Comparison of ENCODE assay signal across 23 cellular contexts in genomic region chr1:11569954-11570353, GRCh38.
"Had no signal": no experiment of that assay in that cellular context is flagged by ENCODE, and none has a peak within 500 bp of the region (broad histone marks: within the 10 kb centered on the region; RNA-seq: fewer than 3 reads in every experiment).

No MANE protein-coding gene starts in this region.

- H3K4me2 ChIP-seq: hepatocyte had no signal

- H2AFZ ChIP-seq: hepatocyte had no signal

- H3K4me3 ChIP-seq: coronary artery, esophagus muscularis mucosa, gastroesophageal sphincter, heart left ventricle, hepatocyte, lung, prostate gland, right atrium auricular region, skin epidermis, spleen, suprapubic skin, transverse colon, upper lobe of right lung, uterus had no signal

- H3K79me2 ChIP-seq: hepatocyte had no signal

- FAIRE-seq: kidney had no signal

- H3K27ac ChIP-seq: coronary artery, esophagus muscularis mucosa, foreskin keratinocyte, gastroesophageal sphincter, heart left ventricle, hepatocyte, neutrophil, prostate gland, right atrium auricular region, skin epidermis, spleen, suprapubic skin, transverse colon, upper lobe of right lung, uterus had no signal

- H3K4me1 ChIP-seq: esophagus muscularis mucosa, foreskin keratinocyte, gastroesophageal sphincter, prostate gland, right atrium auricular region, spleen, suprapubic skin, transverse colon, upper lobe of right lung, uterus had no signal

- H3K36me3 ChIP-seq: esophagus muscularis mucosa, gastroesophageal sphincter, heart left ventricle, neutrophil, prostate gland, right atrium auricular region, spleen, suprapubic skin, transverse colon, upper lobe of right lung, uterus had no signal

- H3K27me3 ChIP-seq: hepatocyte, right atrium auricular region, uterus had no signal

- ATAC-seq: foreskin keratinocyte; gastroesophageal sphincter; heart left ventricle; left lobe of liver; natural killer cell; stimulated activated naive B cell treated with anti-CD40 and anti-IgM and Interleukin-4, amounts not matched to agents 10 μg/mL and 1 μg/mL and 100 μg/mL, for 72 hours; upper lobe of right lung had no signal

- DNase-seq: effector CD8-positive, alpha-beta T cell; endodermal cell; foreskin keratinocyte; heart left ventricle; kidney; natural killer cell; stimulated activated CD4-positive, alpha-beta T cell treated with anti-CD3 and anti-CD28 coated beads, Interleukin-2, amount 100 ng/mL, for 48 hours; stimulated activated naive B cell treated with anti-CD40 and anti-IgM and Interleukin-4, amounts not matched to agents 10 μg/mL and 1 μg/mL and 100 μg/mL, for 72 hours; transverse colon; upper lobe of right lung; uterus had no signal

- H3K9me3 ChIP-seq: esophagus muscularis mucosa, gastroesophageal sphincter, heart left ventricle, neutrophil, prostate gland, right atrium auricular region, spleen, suprapubic skin, transverse colon, upper lobe of right lung, uterus had no signal
